ENCODE assay signal across 1 cellular context in the genomic region with DNA sequence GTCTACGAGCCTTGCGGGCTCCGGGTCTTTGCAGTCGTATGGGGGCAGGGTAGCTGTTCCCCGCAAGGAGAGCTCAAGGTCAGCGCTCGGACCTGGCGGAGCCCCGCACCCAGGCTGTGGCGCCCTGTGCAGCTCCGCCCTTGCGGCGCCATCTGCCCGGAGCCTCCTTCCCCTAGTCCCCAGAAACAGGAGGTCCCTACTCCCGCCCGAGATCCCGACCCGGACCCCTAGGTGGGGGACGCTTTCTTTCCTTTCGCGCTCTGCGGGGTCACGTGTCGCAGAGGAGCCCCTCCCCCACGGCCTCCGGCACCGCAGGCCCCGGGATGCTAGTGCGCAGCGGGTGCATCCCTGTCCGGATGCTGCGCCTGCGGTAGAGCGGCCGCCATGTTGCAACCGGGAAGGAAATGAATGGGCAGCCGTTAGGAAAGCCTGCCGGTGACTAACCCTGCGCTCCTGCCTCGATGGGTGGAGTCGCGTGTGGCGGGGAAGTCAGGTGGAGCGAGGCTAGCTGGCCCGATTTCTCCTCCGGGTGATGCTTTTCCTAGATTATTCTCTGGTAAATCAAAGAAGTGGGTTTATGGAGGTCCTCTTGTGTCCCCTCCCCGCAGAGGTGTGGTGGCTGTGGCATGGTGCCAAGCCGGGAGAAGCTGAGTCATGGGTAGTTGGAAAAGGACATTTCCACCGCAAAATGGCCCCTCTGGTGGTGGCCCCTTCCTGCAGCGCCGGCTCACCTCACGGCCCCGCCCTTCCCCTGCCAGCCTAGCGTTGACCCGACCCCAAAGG.
TF ChIP-seq lines count a peak whose summit lies in the region.

No MANE protein-coding gene starts in this region.

TF ChIP-seq in HepG2, 621 proteins besides CTCF, POLR2A, EP300 and RAD21 (continued from another document and continues in another):
- TF ChIP-seq, protein P1, sequence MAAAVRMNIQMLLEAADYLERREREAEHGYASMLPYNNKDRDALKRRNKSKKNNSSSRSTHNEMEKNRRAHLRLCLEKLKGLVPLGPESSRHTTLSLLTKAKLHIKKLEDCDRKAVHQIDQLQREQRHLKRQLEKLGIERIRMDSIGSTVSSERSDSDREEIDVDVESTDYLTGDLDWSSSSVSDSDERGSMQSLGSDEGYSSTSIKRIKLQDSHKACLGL (CRISPR knock-in tag; IDR thresholded peaks at IDR 0.05), result peak; percentile 54; the same call in 1 of the 2 replicates
- TF ChIP-seq ZNF230 (CRISPR knock-in tag; IDR thresholded peaks at IDR 0.05) (0 out of 2 replicates have a peak, but pooled peaks have one; percentile 82), MED8 (CRISPR knock-in tag; IDR thresholded peaks at IDR 0.05; ENCODE audit: insufficient replicate concordance) (no peak), MTF2 (CRISPR knock-in tag; IDR thresholded peaks at IDR 0.05; ENCODE audit: borderline replicate concordance) (no peak; the same call in 1 of the 2 replicates), ZNF496 (CRISPR knock-in tag; IDR thresholded peaks at IDR 0.05; ENCODE audit: insufficient replicate concordance) (no peak), ZNF703 (CRISPR knock-in tag; IDR thresholded peaks at IDR 0.05; ENCODE audit: borderline replicate concordance) (no peak), HOXA5 (CRISPR knock-in tag; IDR thresholded peaks at IDR 0.05) (peak; percentile 31; the same call in 1 of the 2 replicates), WIZ (CRISPR knock-in tag; IDR thresholded peaks at IDR 0.05) (no peak), NCOR1 (IDR thresholded peaks at IDR 0.05; ENCODE audit: borderline replicate concordance, low read length) (peak; percentile 22), MBNL3 (CRISPR knock-in tag; conservative IDR thresholded peaks at IDR 0.05) (no peak), U2AF2 (IDR thresholded peaks at IDR 0.05; ENCODE audit: low read depth, low read length) (no peak), ARHGAP35 (CRISPR knock-in tag; IDR thresholded peaks at IDR 0.05; ENCODE audit: borderline replicate concordance) (no peak), SAFB2 (CRISPR knock-in tag; IDR thresholded peaks at IDR 0.05; ENCODE audit: borderline replicate concordance, low read depth) (peak; percentile 76), ZNF501 (CRISPR knock-in tag; IDR thresholded peaks at IDR 0.05) (no peak), NR2F1 (CRISPR knock-in tag; IDR thresholded peaks at IDR 0.05) (no peak), SOX6 (IDR thresholded peaks at IDR 0.05) (no peak), SOX6 (CRISPR knock-in tag; IDR thresholded peaks at IDR 0.05) (no peak), MAFK (conservative IDR thresholded peaks at IDR 0.05 in 1 of 2, IDR thresholded peaks at IDR 0.05 in 1 of 2; ENCODE audit: low read length in 2 of 2) (no peak), KMT2B (CRISPR knock-in tag; IDR thresholded peaks at IDR 0.05) (no peak), MED1 (CRISPR knock-in tag; IDR thresholded peaks at IDR 0.05) (peak; percentile 45), HDAC1 (CRISPR knock-in tag; IDR thresholded peaks at IDR 0.05) (peak; percentile 49), ZKSCAN5 (CRISPR knock-in tag; IDR thresholded peaks at IDR 0.05) (0 out of 2 replicates have a peak, but pooled peaks have one; percentile 53), ZNF709 (CRISPR knock-in tag; IDR thresholded peaks at IDR 0.05) (no peak), ZFP41 (CRISPR knock-in tag; IDR thresholded peaks at IDR 0.05; ENCODE audit: borderline replicate concordance) (no peak), ZNF354B (CRISPR knock-in tag; IDR thresholded peaks at IDR 0.05) (no peak)
- TF ChIP-seq, protein P2, sequence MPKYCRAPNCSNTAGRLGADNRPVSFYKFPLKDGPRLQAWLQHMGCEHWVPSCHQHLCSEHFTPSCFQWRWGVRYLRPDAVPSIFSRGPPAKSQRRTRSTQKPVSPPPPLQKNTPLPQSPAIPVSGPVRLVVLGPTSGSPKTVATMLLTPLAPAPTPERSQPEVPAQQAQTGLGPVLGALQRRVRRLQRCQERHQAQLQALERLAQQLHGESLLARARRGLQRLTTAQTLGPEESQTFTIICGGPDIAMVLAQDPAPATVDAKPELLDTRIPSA (CRISPR knock-in tag; IDR thresholded peaks at IDR 0.05; ENCODE audit: borderline replicate concordance), result no peak
- TF ChIP-seq, protein P3, sequence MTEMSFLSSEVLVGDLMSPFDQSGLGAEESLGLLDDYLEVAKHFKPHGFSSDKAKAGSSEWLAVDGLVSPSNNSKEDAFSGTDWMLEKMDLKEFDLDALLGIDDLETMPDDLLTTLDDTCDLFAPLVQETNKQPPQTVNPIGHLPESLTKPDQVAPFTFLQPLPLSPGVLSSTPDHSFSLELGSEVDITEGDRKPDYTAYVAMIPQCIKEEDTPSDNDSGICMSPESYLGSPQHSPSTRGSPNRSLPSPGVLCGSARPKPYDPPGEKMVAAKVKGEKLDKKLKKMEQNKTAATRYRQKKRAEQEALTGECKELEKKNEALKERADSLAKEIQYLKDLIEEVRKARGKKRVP (CRISPR knock-in tag; IDR thresholded peaks at IDR 0.05), result no peak
- TF ChIP-seq, protein P4, sequence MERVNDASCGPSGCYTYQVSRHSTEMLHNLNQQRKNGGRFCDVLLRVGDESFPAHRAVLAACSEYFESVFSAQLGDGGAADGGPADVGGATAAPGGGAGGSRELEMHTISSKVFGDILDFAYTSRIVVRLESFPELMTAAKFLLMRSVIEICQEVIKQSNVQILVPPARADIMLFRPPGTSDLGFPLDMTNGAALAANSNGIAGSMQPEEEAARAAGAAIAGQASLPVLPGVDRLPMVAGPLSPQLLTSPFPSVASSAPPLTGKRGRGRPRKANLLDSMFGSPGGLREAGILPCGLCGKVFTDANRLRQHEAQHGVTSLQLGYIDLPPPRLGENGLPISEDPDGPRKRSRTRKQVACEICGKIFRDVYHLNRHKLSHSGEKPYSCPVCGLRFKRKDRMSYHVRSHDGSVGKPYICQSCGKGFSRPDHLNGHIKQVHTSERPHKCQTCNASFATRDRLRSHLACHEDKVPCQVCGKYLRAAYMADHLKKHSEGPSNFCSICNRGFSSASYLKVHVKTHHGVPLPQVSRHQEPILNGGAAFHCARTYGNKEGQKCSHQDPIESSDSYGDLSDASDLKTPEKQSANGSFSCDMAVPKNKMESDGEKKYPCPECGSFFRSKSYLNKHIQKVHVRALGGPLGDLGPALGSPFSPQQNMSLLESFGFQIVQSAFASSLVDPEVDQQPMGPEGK (CRISPR knock-in tag; IDR thresholded peaks at IDR 0.05), result 0 out of 2 replicates have a peak, but pooled peaks have one; percentile 9
- TF ChIP-seq, protein P5, sequence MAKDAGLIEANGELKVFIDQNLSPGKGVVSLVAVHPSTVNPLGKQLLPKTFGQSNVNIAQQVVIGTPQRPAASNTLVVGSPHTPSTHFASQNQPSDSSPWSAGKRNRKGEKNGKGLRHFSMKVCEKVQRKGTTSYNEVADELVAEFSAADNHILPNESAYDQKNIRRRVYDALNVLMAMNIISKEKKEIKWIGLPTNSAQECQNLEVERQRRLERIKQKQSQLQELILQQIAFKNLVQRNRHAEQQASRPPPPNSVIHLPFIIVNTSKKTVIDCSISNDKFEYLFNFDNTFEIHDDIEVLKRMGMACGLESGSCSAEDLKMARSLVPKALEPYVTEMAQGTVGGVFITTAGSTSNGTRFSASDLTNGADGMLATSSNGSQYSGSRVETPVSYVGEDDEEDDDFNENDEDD (CRISPR knock-in tag; IDR thresholded peaks at IDR 0.05; ENCODE audit: borderline replicate concordance), result peak; percentile 48; the same call in 1 of the 2 replicates
- TF ChIP-seq, protein P6, sequence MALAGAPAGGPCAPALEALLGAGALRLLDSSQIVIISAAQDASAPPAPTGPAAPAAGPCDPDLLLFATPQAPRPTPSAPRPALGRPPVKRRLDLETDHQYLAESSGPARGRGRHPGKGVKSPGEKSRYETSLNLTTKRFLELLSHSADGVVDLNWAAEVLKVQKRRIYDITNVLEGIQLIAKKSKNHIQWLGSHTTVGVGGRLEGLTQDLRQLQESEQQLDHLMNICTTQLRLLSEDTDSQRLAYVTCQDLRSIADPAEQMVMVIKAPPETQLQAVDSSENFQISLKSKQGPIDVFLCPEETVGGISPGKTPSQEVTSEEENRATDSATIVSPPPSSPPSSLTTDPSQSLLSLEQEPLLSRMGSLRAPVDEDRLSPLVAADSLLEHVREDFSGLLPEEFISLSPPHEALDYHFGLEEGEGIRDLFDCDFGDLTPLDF (CRISPR knock-in tag; IDR thresholded peaks at IDR 0.05), result peak; percentile 70; the same call in 1 of the 2 replicates
- TF ChIP-seq, protein P7, sequence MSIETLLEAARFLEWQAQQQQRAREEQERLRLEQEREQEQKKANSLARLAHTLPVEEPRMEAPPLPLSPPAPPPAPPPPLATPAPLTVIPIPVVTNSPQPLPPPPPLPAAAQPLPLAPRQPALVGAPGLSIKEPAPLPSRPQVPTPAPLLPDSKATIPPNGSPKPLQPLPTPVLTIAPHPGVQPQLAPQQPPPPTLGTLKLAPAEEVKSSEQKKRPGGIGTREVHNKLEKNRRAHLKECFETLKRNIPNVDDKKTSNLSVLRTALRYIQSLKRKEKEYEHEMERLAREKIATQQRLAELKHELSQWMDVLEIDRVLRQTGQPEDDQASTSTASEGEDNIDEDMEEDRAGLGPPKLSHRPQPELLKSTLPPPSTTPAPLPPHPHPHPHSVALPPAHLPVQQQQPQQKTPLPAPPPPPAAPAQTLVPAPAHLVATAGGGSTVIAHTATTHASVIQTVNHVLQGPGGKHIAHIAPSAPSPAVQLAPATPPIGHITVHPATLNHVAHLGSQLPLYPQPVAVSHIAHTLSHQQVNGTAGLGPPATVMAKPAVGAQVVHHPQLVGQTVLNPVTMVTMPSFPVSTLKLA (IDR thresholded peaks at IDR 0.05), result no peak
- TF ChIP-seq, protein P8, sequence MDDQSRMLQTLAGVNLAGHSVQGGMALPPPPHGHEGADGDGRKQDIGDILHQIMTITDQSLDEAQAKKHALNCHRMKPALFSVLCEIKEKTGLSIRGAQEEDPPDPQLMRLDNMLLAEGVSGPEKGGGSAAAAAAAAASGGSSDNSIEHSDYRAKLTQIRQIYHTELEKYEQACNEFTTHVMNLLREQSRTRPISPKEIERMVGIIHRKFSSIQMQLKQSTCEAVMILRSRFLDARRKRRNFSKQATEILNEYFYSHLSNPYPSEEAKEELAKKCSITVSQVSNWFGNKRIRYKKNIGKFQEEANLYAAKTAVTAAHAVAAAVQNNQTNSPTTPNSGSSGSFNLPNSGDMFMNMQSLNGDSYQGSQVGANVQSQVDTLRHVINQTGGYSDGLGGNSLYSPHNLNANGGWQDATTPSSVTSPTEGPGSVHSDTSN (CRISPR knock-in tag; IDR thresholded peaks at IDR 0.05; ENCODE audit: borderline replicate concordance), result no peak; the same call in 1 of the 2 replicates
- TF ChIP-seq, protein P9, sequence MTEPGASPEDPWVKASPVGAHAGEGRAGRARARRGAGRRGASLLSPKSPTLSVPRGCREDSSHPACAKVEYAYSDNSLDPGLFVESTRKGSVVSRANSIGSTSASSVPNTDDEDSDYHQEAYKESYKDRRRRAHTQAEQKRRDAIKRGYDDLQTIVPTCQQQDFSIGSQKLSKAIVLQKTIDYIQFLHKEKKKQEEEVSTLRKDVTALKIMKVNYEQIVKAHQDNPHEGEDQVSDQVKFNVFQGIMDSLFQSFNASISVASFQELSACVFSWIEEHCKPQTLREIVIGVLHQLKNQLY (CRISPR knock-in tag; IDR thresholded peaks at IDR 0.05), result no peak; the same call in 1 of the 2 replicates
- TF ChIP-seq, protein P10, sequence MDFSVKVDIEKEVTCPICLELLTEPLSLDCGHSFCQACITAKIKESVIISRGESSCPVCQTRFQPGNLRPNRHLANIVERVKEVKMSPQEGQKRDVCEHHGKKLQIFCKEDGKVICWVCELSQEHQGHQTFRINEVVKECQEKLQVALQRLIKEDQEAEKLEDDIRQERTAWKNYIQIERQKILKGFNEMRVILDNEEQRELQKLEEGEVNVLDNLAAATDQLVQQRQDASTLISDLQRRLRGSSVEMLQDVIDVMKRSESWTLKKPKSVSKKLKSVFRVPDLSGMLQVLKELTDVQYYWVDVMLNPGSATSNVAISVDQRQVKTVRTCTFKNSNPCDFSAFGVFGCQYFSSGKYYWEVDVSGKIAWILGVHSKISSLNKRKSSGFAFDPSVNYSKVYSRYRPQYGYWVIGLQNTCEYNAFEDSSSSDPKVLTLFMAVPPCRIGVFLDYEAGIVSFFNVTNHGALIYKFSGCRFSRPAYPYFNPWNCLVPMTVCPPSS (IDR thresholded peaks at IDR 0.05), result no peak
- TF ChIP-seq, protein P11, sequence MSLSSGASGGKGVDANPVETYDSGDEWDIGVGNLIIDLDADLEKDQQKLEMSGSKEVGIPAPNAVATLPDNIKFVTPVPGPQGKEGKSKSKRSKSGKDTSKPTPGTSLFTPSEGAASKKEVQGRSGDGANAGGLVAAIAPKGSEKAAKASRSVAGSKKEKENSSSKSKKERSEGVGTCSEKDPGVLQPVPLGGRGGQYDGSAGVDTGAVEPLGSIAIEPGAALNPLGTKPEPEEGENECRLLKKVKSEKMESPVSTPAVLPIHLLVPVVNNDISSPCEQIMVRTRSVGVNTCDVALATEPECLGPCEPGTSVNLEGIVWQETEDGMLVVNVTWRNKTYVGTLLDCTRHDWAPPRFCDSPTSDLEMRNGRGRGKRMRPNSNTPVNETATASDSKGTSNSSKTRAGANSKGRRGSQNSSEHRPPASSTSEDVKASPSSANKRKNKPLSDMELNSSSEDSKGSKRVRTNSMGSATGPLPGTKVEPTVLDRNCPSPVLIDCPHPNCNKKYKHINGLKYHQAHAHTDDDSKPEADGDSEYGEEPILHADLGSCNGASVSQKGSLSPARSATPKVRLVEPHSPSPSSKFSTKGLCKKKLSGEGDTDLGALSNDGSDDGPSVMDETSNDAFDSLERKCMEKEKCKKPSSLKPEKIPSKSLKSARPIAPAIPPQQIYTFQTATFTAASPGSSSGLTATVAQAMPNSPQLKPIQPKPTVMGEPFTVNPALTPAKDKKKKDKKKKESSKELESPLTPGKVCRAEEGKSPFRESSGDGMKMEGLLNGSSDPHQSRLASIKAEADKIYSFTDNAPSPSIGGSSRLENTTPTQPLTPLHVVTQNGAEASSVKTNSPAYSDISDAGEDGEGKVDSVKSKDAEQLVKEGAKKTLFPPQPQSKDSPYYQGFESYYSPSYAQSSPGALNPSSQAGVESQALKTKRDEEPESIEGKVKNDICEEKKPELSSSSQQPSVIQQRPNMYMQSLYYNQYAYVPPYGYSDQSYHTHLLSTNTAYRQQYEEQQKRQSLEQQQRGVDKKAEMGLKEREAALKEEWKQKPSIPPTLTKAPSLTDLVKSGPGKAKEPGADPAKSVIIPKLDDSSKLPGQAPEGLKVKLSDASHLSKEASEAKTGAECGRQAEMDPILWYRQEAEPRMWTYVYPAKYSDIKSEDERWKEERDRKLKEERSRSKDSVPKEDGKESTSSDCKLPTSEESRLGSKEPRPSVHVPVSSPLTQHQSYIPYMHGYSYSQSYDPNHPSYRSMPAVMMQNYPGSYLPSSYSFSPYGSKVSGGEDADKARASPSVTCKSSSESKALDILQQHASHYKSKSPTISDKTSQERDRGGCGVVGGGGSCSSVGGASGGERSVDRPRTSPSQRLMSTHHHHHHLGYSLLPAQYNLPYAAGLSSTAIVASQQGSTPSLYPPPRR (CRISPR knock-in tag; IDR thresholded peaks at IDR 0.05; ENCODE audit: borderline replicate concordance), result no peak
